In genomic region chr11:2147391-2147790, GRCh38 we compare ENCODE assay signal across 1 cellular context.
TF ChIP-seq lines count a peak whose summit lies in the region.

No MANE protein-coding gene starts in this region.

TF ChIP-seq in H1, 55 proteins besides CTCF, POLR2A, EP300 and RAD21:
- no peak for TF ChIP-seq RFX5 (IDR thresholded peaks at IDR 0.05; ENCODE audit: borderline replicate concordance, low read depth, low read length)
- no peak for TF ChIP-seq KDM4A (IDR thresholded peaks at IDR 0.05; ENCODE audit: low read depth, low read length, severe bottlenecking)
- TF ChIP-seq BCL11A (IDR thresholded peaks at IDR 0.05; ENCODE audit: low read depth in 2 of 2, low read length in 2 of 2) = no peak
- no peak for TF ChIP-seq HDAC6 (IDR thresholded peaks at IDR 0.05; ENCODE audit: low read depth, low read length)
- no peak for TF ChIP-seq JUND (IDR thresholded peaks at IDR 0.05; ENCODE audit: low read length)
- no peak for TF ChIP-seq PHF8 (conservative IDR thresholded peaks at IDR 0.05; ENCODE audit: low read depth, low read length)
- no peak for TF ChIP-seq SP1 (IDR thresholded peaks at IDR 0.05; ENCODE audit: low read depth, low read length)
- no peak for TF ChIP-seq ASH2L (IDR thresholded peaks at IDR 0.05; ENCODE audit: low read length)
- no peak for TF ChIP-seq MAX (IDR thresholded peaks at IDR 0.05)
- no peak for TF ChIP-seq RNF2 (IDR thresholded peaks at IDR 0.05; ENCODE audit: borderline replicate concordance, low read depth, low read length, missing control alignments, poor library complexity, severe bottlenecking)
